In the genomic region with DNA sequence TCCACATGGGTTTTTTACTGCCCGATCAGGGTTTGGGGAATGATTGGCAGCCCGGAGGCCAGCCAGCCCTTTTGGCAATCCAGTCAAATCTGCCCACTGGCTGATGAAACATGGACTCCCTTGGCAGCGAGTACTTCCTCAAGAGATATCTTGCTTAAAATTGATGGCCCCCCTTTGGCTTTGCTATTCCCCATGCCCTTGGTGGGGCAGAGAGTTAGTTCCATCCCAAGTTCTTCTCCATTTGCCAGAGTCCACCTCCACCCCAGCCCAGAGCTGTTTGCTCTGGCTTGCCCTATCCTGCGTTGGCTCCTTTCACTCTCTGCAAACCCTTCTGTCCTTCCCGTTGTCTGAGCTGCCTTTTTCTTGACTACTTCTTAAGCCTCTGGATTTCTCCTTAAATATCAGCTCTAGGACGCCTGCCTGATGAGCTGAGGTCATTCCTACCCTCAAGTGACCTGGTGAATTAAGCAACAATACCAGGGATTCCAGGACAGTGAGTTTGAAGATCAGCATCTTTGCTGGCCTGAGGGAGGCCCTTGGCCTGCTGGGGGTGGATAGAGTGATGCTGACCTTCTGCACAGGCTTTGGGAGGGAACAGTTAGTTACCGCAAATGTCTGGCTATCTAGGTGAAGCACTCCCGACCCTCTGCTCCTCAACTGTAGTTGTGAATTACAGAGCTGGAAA, we compare ENCODE assay signal across 12 cellular contexts.
DNase-seq lines count a peak whose midpoint lies in the region; ATAC-seq and TF ChIP-seq lines count a peak whose summit lies in the region.
"Had no signal": no experiment of that assay in that cellular context is flagged by ENCODE, and none has a peak within 500 bp of the region (broad histone marks: within the 10 kb centered on the region; RNA-seq: fewer than 3 reads in every experiment).

No MANE protein-coding gene starts in this region.

- ATAC-seq in GM21786 (IDR thresholded peaks at IDR 0.05; ENCODE audit: unreplicated experiment), result no peak
- no peak for ATAC-seq in GM21381 (IDR thresholded peaks at IDR 0.05; ENCODE audit: unreplicated experiment)
- ATAC-seq: activated naive CD4-positive, alpha-beta T cell treated with anti-CD3 and anti-CD28 coated beads, Interleukin-2, amount 50 U/mL, for 72 hours had no signal

- TF ChIP-seq CTCF in chondrocyte (IDR thresholded peaks at IDR 0.05), result no peak

- peak overlapping the region; percentile 3 for H3K4me3 Mint-ChIP-seq in chondrocyte (ENCODE audit: unreplicated experiment)

- peaks cover 3% of the 10 kb centered on the region for H3K4me1 Mint-ChIP-seq in chondrocyte (ENCODE audit: low read depth)

- DNase-seq in H4 (ENCODE audit: low spot score) (peak; percentile 42), chondrocyte (ENCODE audit: low spot score) (no peak), kidney tubule cell (ENCODE audit: low spot score) (peak; percentile 84), stromal cell of bone marrow (ENCODE audit: low read depth) (peak; percentile 94), NOMO-1 treated with DMSO at 0.1 percent for 48 hours (lab: John Stamatoyannopoulos, UW; ENCODE audit: unreplicated experiment) (no peak)
- no peak for DNase-seq in central memory CD4-positive, alpha-beta T cell
- DNase-seq: activated CD4-positive, CD25-positive, alpha-beta regulatory T cell treated with anti-CD3 and anti-CD28 coated beads, Interleukin-2, amount 50 U/mL, for 72 hours; GF-D8; glutamatergic neuron had no signal

- peak overlapping the region; percentile 94 for H3K27ac Mint-ChIP-seq in chondrocyte (ENCODE audit: unreplicated experiment)
- H3K27ac Mint-ChIP-seq: activated naive CD4-positive, alpha-beta T cell treated with anti-CD3 and anti-CD28 coated beads, Interleukin-2, amount 50 U/mL, for 72 hours had no signal

- H3K9me3 Mint-ChIP-seq in chondrocyte (ENCODE audit: low read depth), result no peaks in the 10 kb centered on the region
- H3K9me3 Mint-ChIP-seq: activated naive CD4-positive, alpha-beta T cell treated with anti-CD3 and anti-CD28 coated beads, Interleukin-2, amount 50 U/mL, for 72 hours had no signal

- no peaks in the 10 kb centered on the region for H3K27me3 Mint-ChIP-seq in chondrocyte (ENCODE audit: low read depth)

- no peaks in the 10 kb centered on the region for H3K36me3 Mint-ChIP-seq in chondrocyte (ENCODE audit: low read depth)
- H3K36me3 Mint-ChIP-seq: activated naive CD4-positive, alpha-beta T cell treated with anti-CD3 and anti-CD28 coated beads, Interleukin-2, amount 50 U/mL, for 72 hours had no signal

Comparison
In these comparisons a context has a peak if more than half of its experiments do, and no peak if none do; other contexts are left out.
1. DNase-seq: peak in H4 (single experiment), kidney tubule cell (single experiment) and stromal cell of bone marrow (single experiment); none in chondrocyte (single experiment), central memory CD4-positive, alpha-beta T cell (single experiment) and NOMO-1 treated with DMSO at 0.1 percent for 48 hours (single experiment).